ENCODE assay signal across 10 cellular contexts in genomic region chr1:92502247-92502646, GRCh38. TPM values are rescaled to one million over a fixed set of nuclear protein-coding genes. Genes with fewer than 3 reads are reported as not detected.
DNase-seq lines count a peak whose midpoint lies in the region; ATAC-seq and TF ChIP-seq lines count a peak whose summit lies in the region.
"Had no signal": no experiment of that assay in that cellular context is flagged by ENCODE, and none has a peak within 500 bp of the region (broad histone marks: within the 10 kb centered on the region; RNA-seq: fewer than 3 reads in every experiment).

No MANE protein-coding gene starts in this region.

- no peak for TF ChIP-seq CTCF in foreskin keratinocyte (conservative IDR thresholded peaks at IDR 0.05)

- H3K27ac ChIP-seq in foreskin keratinocyte = no peak overlapping the region

- peaks cover 11% of the 10 kb centered on the region for H3K27me3 ChIP-seq in foreskin keratinocyte

- H3K4me1 ChIP-seq in foreskin keratinocyte = no peaks in the 10 kb centered on the region

- ATAC-seq in GM18519 (IDR thresholded peaks at IDR 0.05; ENCODE audit: low FRiP score, unreplicated experiment) (peak; percentile 62), GM21723 (IDR thresholded peaks at IDR 0.05; ENCODE audit: unreplicated experiment) (peak; percentile 52), foreskin keratinocyte (peak; percentile 70)

- DNase-seq in LHCN-M2 (ENCODE audit: low read depth) = peak; percentile 79
- peak in 1 of 2 donors; percentile 60 for DNase-seq in foreskin keratinocyte
- no peak for DNase-seq in cerebellar nuclear complex (lab: John Stamatoyannopoulos, UW)
- DNase-seq in Ammon's horn (ENCODE audit: low spot score) = no peak
- DNase-seq in NCI-H2196 treated with DMSO at 0.1 percent for 48 hours (lab: John Stamatoyannopoulos, UW; ENCODE audit: unreplicated experiment) = no peak
- DNase-seq in activated CD8-positive, alpha-beta memory T cell treated with anti-CD3 and anti-CD28 coated beads, Interleukin-2, amount 50 U/mL, for 4 hours = no peak
- DNase-seq: NCI-H1436 treated with DMSO at 0.1 percent for 48 hours had no signal

RNA-seq across cellular contexts. Expression of gene GFI1, which starts 15.5 kb away (rescaled TPM):
- total RNA-seq in LHCN-M2 (2014; rRNA removed) (0.06 and 0.11 TPM in 2 replicates), foreskin keratinocyte (0.07 and 0.10 TPM in 2 replicates)
- 0.02 TPM for polyA plus RNA-seq in LHCN-M2 (2012)
- 0.07 TPM in 2 replicates for polyA plus RNA-seq in foreskin keratinocyte
- polyA plus RNA-seq: neural cell had no signal
